9 cellular contexts compared by ENCODE assay signal in the genomic region with DNA sequence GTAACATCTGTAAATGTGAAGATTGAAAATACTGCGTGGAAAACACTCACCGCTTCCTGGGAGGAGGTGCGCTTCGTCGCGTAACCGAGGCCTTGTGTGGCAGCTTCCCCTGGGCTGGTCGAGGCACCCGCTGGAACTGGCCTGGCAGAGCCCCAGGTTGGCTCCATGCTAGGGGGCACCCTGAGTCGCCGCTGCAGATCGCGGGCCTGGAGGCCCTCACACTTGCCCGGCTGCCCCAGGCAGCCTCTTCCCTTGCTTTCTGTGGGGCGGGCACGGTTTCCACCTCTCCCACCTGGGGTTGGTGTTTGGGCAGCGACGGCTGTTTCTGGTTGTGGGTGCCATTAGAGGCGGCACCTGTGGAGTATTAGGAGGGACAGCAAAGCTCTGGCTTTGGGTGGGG. TPM values are rescaled to one million over a fixed set of nuclear protein-coding genes. Genes with fewer than 3 reads are reported as not detected.
DNase-seq lines count a peak whose midpoint lies in the region; ATAC-seq and TF ChIP-seq lines count a peak whose summit lies in the region.
"Had no signal": no experiment of that assay in that cellular context is flagged by ENCODE, and none has a peak within 500 bp of the region (broad histone marks: within the 10 kb centered on the region; RNA-seq: fewer than 3 reads in every experiment).

No MANE protein-coding gene starts in this region.

- H3K27me3 ChIP-seq in BE2C (no peaks in the 10 kb centered on the region), SJCRH30 (no peaks in the 10 kb centered on the region), esophagus muscularis mucosa (no peaks in the 10 kb centered on the region), neutrophil (peaks cover 11% of the 10 kb centered on the region)

- H3K4me3 ChIP-seq in BE2C (ENCODE audit: low read depth, low read length) (peak overlapping the region; percentile 71), SJCRH30 (peak overlapping the region; percentile 81), esophagus muscularis mucosa (peak overlapping the region; percentile 71 to 80 (median 76)), neutrophil (ENCODE audit: low read depth in 1 of 2, low read length in 1 of 2) (peak overlapping the region; percentile 61 to 73)

- H3K9me3 ChIP-seq in BE2C (peaks cover 13% of the 10 kb centered on the region), SJCRH30 (replicated peaks) (peaks cover 3% of the 10 kb centered on the region; the same call in 1 of the 2 replicates), esophagus muscularis mucosa (peaks cover 0 to 9% (median 7%) of the 10 kb centered on the region in 4 donors), neutrophil (peaks cover 3% of the 10 kb centered on the region)

- DNase-seq in BE2C (no peak), SJCRH30 (no peak), esophagus muscularis mucosa (ENCODE audit: extremely low spot score) (no peak), UCSD-AML1 (lab: John Stamatoyannopoulos, UW; ENCODE audit: unreplicated experiment) (no peak), CD1c-positive myeloid dendritic cell (ENCODE audit: extremely low spot score) (no peak), NCI-H2171 treated with DMSO at 0.1 percent for 48 hours (lab: John Stamatoyannopoulos, UW) (no peak)
- DNase-seq: GDM1 had no signal

- peaks cover 24% of the 10 kb centered on the region for H3K36me3 ChIP-seq in BE2C
- peaks cover 25% of the 10 kb centered on the region for H3K36me3 ChIP-seq in SJCRH30
- H3K36me3 ChIP-seq in esophagus muscularis mucosa, result peaks cover 15 to 40% (median 30%) of the 10 kb centered on the region in 4 donors
- no peaks in the 10 kb centered on the region for H3K36me3 ChIP-seq in neutrophil

- TF ChIP-seq CTCF in BE2C (IDR thresholded peaks at IDR 0.05; ENCODE audit: low read depth, low read length) (no peak), esophagus muscularis mucosa (IDR thresholded peaks at IDR 0.05) (no peak), neutrophil (IDR thresholded peaks at IDR 0.05) (no peak)

- no peak for TF ChIP-seq EP300 in esophagus muscularis mucosa (IDR thresholded peaks at IDR 0.05)

- H3K4me1 ChIP-seq in BE2C, result no peaks in the 10 kb centered on the region
- H3K4me1 ChIP-seq in SJCRH30, result no peaks in the 10 kb centered on the region
- H3K4me1 ChIP-seq in esophagus muscularis mucosa, result peaks cover 4 to 16% (median 13%) of the 10 kb centered on the region in 4 donors
- H3K4me1 ChIP-seq in neutrophil (ENCODE audit: control insufficient read depth in 1 of 2, insufficient read depth in 1 of 2, low read depth in 1 of 2, low read length in 1 of 2), result peaks cover 5 to 9% of the 10 kb centered on the region in 2 experiments

- no peak for ATAC-seq in HG03280 (IDR thresholded peaks at IDR 0.05; ENCODE audit: unreplicated experiment)

- TF ChIP-seq POLR2A in esophagus muscularis mucosa (IDR thresholded peaks at IDR 0.05; ENCODE audit: low read depth), result no peak

- intact Hi-C loops in esophagus muscularis mucosa (cut with DNase I), result loop anchor here (2.0 to 5.0 kb wide), 2 partner anchors 204 to 330 kb away; partner anchors contain the start of genes ZNF354A and ZNF354B

- H3K27ac ChIP-seq in SJCRH30 (no peak overlapping the region; the same call in 1 of the 2 replicates), esophagus muscularis mucosa (replicated peaks in 1 of 4) (peak overlapping the region; percentile 75 to 85 (median 80)), neutrophil (no peak overlapping the region)

- 89% methylated on average over 7 of the region's 19 CpGs for WGBS in esophagus muscularis mucosa

RNA-seq across cellular contexts. Expression of gene ZNF354C, which starts 0.9 kb away (rescaled TPM):
- 4.7 TPM for polyA plus RNA-seq in BE2C (2012; ENCODE audit: insufficient read depth, insufficient read length, low read depth)
- total RNA-seq in SJCRH30 (2014; rRNA removed; shearing (Covaris generic)), result 14.9 and 15.8 TPM in 2 replicates
- 1 to 10 TPM; 5.0 to 7.9 (median 6.3) TPM for total RNA-seq in esophagus muscularis mucosa

RNA-seq across cellular contexts. Expression of gene ZNF879, which starts 37.4 kb away (rescaled TPM):
- polyA plus RNA-seq in BE2C (2012; ENCODE audit: insufficient read depth, insufficient read length, low read depth), result 5.9 TPM
- total RNA-seq in SJCRH30 (2014; rRNA removed; shearing (Covaris generic)), result 3.9 and 5.5 TPM in 2 replicates
- total RNA-seq in esophagus muscularis mucosa, result 1 to 10 TPM; 4.3 to 6.4 (median 4.8) TPM

Comparison
In these comparisons a context has a peak if more than half of its experiments do, and no peak if none do; other contexts are left out.
1. H3K27ac ChIP-seq: peak in esophagus muscularis mucosa (4 of 4); none in SJCRH30 (single experiment) and neutrophil (single experiment).
2. Peak in every context shown above with its lines, with median percentiles within 50 percentile points of each other: H3K4me3 ChIP-seq.